ENCODE assay signal across 8 cellular contexts in the genomic region with DNA sequence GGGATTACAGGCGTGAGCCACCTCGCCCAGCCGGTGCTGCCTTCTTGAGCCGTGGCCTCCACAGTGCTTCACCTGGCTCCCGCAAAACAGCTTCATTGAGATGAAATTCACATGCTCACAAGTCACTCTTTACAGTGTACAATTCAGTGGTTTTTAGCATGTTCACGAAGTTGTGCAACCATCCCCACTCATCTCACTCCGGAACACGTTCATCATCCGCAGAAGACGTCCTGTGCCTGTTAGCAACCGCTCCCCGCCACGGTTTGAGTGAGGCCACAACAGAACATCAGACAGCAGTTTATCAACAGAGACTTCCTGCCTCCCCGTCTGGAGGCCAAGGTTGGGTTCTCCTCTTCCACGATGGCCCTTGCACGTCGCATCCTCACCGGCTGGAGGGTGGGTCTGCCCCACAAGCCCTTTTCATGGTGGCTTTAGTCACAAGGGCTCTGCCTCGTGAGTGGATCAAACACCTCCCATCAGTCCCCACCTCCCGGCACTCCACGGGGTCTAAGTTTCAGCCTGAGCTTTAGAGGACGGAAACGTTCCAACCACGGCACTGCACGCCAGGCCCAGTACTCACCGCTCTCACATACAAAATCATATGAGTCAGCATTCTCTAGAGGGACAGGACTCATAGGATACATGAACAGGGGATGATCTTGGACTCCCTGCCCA. TPM values are rescaled to one million over a fixed set of nuclear protein-coding genes. Genes with fewer than 3 reads are reported as not detected.
DNase-seq lines count a peak whose midpoint lies in the region; ATAC-seq and TF ChIP-seq lines count a peak whose summit lies in the region.

No MANE protein-coding gene starts in this region.

- no peak for TF ChIP-seq CTCF in CD4-positive, alpha-beta T cell (IDR thresholded peaks at IDR 0.05)
- TF ChIP-seq CTCF in coronary artery (IDR thresholded peaks at IDR 0.05): no peak
- TF ChIP-seq CTCF in neutrophil (IDR thresholded peaks at IDR 0.05): no peak
- no peak for TF ChIP-seq CTCF in suprapubic skin (IDR thresholded peaks at IDR 0.05)

- POLR2A ChIA-PET in CD4-positive, alpha-beta T cell (lab: Charles Lee): interaction anchor here (0.9 to 4.8 kb wide), 11 partner anchors 10 to 270 kb away, joined by 3 to 43 read pairs (median 4); a partner anchor contains a TSS

- H3K4me1 Mint-ChIP-seq in CD4-positive, alpha-beta T cell (ENCODE audit: low read depth): peaks cover 30% of the 10 kb centered on the region

- H3K4me1 ChIP-seq in neutrophil (ENCODE audit: control insufficient read depth in 1 of 2, insufficient read depth in 1 of 2, low read depth in 1 of 2, low read length in 1 of 2): peaks cover 19 to 20% of the 10 kb centered on the region in 2 experiments
- peaks cover 32% of the 10 kb centered on the region for H3K4me1 ChIP-seq in suprapubic skin

- H3K36me3 Mint-ChIP-seq in CD4-positive, alpha-beta T cell (ENCODE audit: low read depth): no peaks in the 10 kb centered on the region

- no peaks in the 10 kb centered on the region for H3K9me3 ChIP-seq in CD4-positive, alpha-beta T cell (ENCODE audit: control insufficient read depth, low read length)
- H3K9me3 ChIP-seq in neutrophil (no peaks in the 10 kb centered on the region), suprapubic skin (no peaks in the 10 kb centered on the region)

- WGBS in suprapubic skin: 67% methylated on average over 19 of the region's 26 CpGs

- H3K27me3 ChIP-seq in CD4-positive, alpha-beta T cell (ENCODE audit: control insufficient read depth, insufficient read depth, low read length): no peaks in the 10 kb centered on the region
- H3K27me3 ChIP-seq in neutrophil: peaks cover 24% of the 10 kb centered on the region
- H3K27me3 ChIP-seq in suprapubic skin: no peaks in the 10 kb centered on the region

- CTCF ChIA-PET in CD4-positive, alpha-beta T cell (lab: Charles Lee): interaction anchor here (1.4 to 2.9 kb wide), 2 partner anchors 35 to 66 kb away, joined by 5 to 15 read pairs; no protein-coding TSS in a partner anchor

- no peaks in the 10 kb centered on the region for H3K36me3 ChIP-seq in neutrophil
- no peaks in the 10 kb centered on the region for H3K36me3 ChIP-seq in suprapubic skin

- no peak for TF ChIP-seq POLR2A in suprapubic skin (IDR thresholded peaks at IDR 0.05)

- no peak overlapping the region for H3K4me3 ChIP-seq in coronary artery
- peak overlapping the region; percentile 15 to 20 for H3K4me3 ChIP-seq in neutrophil (ENCODE audit: low read depth in 1 of 2, low read length in 1 of 2)
- peak overlapping the region; percentile 27 for H3K4me3 ChIP-seq in suprapubic skin

- intact Hi-C loops in CD4-positive, alpha-beta T cell (cut with DNase I, micrococcal nuclease): loop anchor here (1.0 to 5.0 kb wide), 4 partner anchors 35 to 145 kb away; a partner anchor contains a TSS

- H3K27ac ChIP-seq in CD4-positive, alpha-beta T cell (ENCODE audit: low read depth, low read length): peak overlapping the region; percentile 85
- H3K27ac ChIP-seq in coronary artery: peak overlapping the region in 1 of 2 donors; percentile 32
- H3K27ac ChIP-seq in neutrophil: peak overlapping the region; percentile 46
- H3K27ac ChIP-seq in suprapubic skin: peak overlapping the region; percentile 75

- no peaks in the 10 kb centered on the region for H3K27me3 Mint-ChIP-seq in CD4-positive, alpha-beta T cell

- DNase-seq in CD4-positive, alpha-beta T cell: peak; percentile 72 to 90 (median 79)
- DNase-seq in coronary artery (ENCODE audit: low spot score) (peak; percentile 75), suprapubic skin (ENCODE audit: low spot score in 2 of 2) (peak; percentile 81 to 86), OCI-M2 (lab: John Stamatoyannopoulos, UW; ENCODE audit: unreplicated experiment) (no peak), KG1 (lab: John Stamatoyannopoulos, UW) (no peak)

- no peaks in the 10 kb centered on the region for H3K9me3 Mint-ChIP-seq in CD4-positive, alpha-beta T cell

- TF ChIP-seq EP300 in suprapubic skin (IDR thresholded peaks at IDR 0.05): no peak

- H3K4me3 Mint-ChIP-seq in CD4-positive, alpha-beta T cell: peak overlapping the region; percentile 83

- peak; percentile 76 for ATAC-seq in CD4-positive, alpha-beta T cell (ENCODE audit: poor library complexity)
- ATAC-seq in HG02885 (IDR thresholded peaks at IDR 0.05; ENCODE audit: poor library complexity, unreplicated experiment): peak; percentile 33
- ATAC-seq in activated CD4-positive, CD25-positive, alpha-beta regulatory T cell treated with anti-CD3 and anti-CD28 coated beads, Interleukin-2, amount 50 U/mL, for 24 hours: peak; percentile 81 to 85

- H3K27ac Mint-ChIP-seq in CD4-positive, alpha-beta T cell: peak overlapping the region; percentile 97

RNA-seq across cellular contexts. Expression of a gene that starts 29.6 kb away (rescaled TPM):
- total RNA-seq in CD4-positive, alpha-beta T cell: 10 to 100 TPM; 12.8 to 15.7 TPM
- total RNA-seq in suprapubic skin: 10 to 100 TPM; 22.5 to 52.3 (median 31.8) TPM

RNA-seq across cellular contexts. Expression of a gene that starts 46.9 kb away (rescaled TPM):
- total RNA-seq in CD4-positive, alpha-beta T cell: 100 to 1,000 TPM; 132 to 148 TPM
- total RNA-seq in suprapubic skin: 100 to 1,000 TPM; 145 to 255 (median 181) TPM

Comparison
In these comparisons a context has a peak if more than half of its experiments do, and no peak if none do; other contexts are left out.
1. ATAC-seq: peak in every context shown above with its lines; median percentile 83 in activated CD4-positive, CD25-positive, alpha-beta regulatory T cell treated with anti-CD3 and anti-CD28 coated beads, Interleukin-2, amount 50 U/mL, for 24 hours; 76 in CD4-positive, alpha-beta T cell; 33 in HG02885.
2. DNase-seq: peak in CD4-positive, alpha-beta T cell (10 of 10), coronary artery (single experiment) and suprapubic skin (2 of 2); none in OCI-M2 (single experiment) and KG1 (single experiment).